Comparison of ENCODE assay signal across 8 cellular contexts in genomic region chr2:55014962-55015939, GRCh38. TPM values are rescaled to one million over a fixed set of nuclear protein-coding genes. Genes with fewer than 3 reads are reported as not detected.
DNase-seq lines count a peak whose midpoint lies in the region; ATAC-seq and TF ChIP-seq lines count a peak whose summit lies in the region.

No MANE protein-coding gene starts in this region.

- no peak overlapping the region for H3K4me3 Mint-ChIP-seq in activated CD4-positive, alpha-beta T cell treated with anti-CD3 and anti-CD28 coated beads, Interleukin-2, amount 10 ng/mL, durations not matched to agents 24 days and 14 days
- no peak overlapping the region for H3K4me3 Mint-ChIP-seq in neural crest cell

- H3K4me1 Mint-ChIP-seq in activated CD4-positive, alpha-beta T cell treated with anti-CD3 and anti-CD28 coated beads, Interleukin-2, amount 10 ng/mL, durations not matched to agents 24 days and 14 days: peaks cover 19% of the 10 kb centered on the region
- H3K4me1 Mint-ChIP-seq in neural crest cell: peaks cover 31% of the 10 kb centered on the region

- no peak overlapping the region for H2AFZ ChIP-seq in fibroblast of lung (ENCODE audit: low read length)

- H3K79me2 ChIP-seq in fibroblast of lung (ENCODE audit: control insufficient read depth, insufficient read depth, low read length): peaks cover 100% of the 10 kb centered on the region

- no peaks in the 10 kb centered on the region for H3K36me3 ChIP-seq in fibroblast of lung (ENCODE audit: control insufficient read depth, insufficient read depth, low read length)

- POLR2A ChIA-PET in AG04450 (lab: Yijun Ruan, JAX): no interaction called here

- TF ChIP-seq CTCF in AG04450 (IDR thresholded peaks at IDR 0.05; ENCODE audit: low read depth, low read length) (peak; percentile 61), fibroblast of lung (conservative IDR thresholded peaks at IDR 0.05 in 1 of 2, IDR thresholded peaks at IDR 0.05 in 1 of 2; ENCODE audit: low read depth in 1 of 2, low read length in 2 of 2) (peak; percentile 59 to 64), neural crest cell (conservative IDR thresholded peaks at IDR 0.05) (peak; percentile 68)

- peaks cover 13% of the 10 kb centered on the region for H3K4me1 ChIP-seq in fibroblast of lung (ENCODE audit: control insufficient read depth, extremely low read depth, insufficient read depth, low read length)

- no peak for ATAC-seq in HG03280 (IDR thresholded peaks at IDR 0.05; ENCODE audit: unreplicated experiment)

- H3K9ac ChIP-seq in fibroblast of lung (ENCODE audit: insufficient read depth, low read length): no peak overlapping the region

- CTCF ChIA-PET in AG04450 (lab: Charles Lee): interaction anchor here (0.9 to 3.1 kb wide), 7 partner anchors 10 to 161 kb away, joined by 3 to 39 read pairs (median 4); no protein-coding TSS in a partner anchor

- H3K27ac ChIP-seq in AG04450 (ENCODE audit: low read depth, low read length) (no peak overlapping the region), fibroblast of lung (ENCODE audit: insufficient read depth, low read length) (peak overlapping the region; percentile 18)

- no peaks in the 10 kb centered on the region for H3K9me3 ChIP-seq in AG04450 (ENCODE audit: control insufficient read depth, insufficient read depth, low read length)
- no peaks in the 10 kb centered on the region for H3K9me3 ChIP-seq in fibroblast of lung (ENCODE audit: control insufficient read depth, insufficient read depth, low read depth, low read length)

- H3K4me2 ChIP-seq in fibroblast of lung (ENCODE audit: extremely low read depth, insufficient read depth, low read length): peak overlapping the region; percentile 54

- H3K9me3 Mint-ChIP-seq in activated CD4-positive, alpha-beta T cell treated with anti-CD3 and anti-CD28 coated beads, Interleukin-2, amount 10 ng/mL, durations not matched to agents 24 days and 14 days: no peaks in the 10 kb centered on the region
- peaks cover 3% of the 10 kb centered on the region for H3K9me3 Mint-ChIP-seq in neural crest cell

- H3K4me3 ChIP-seq in AG04450 (ENCODE audit: low read depth, low read length) (no peak overlapping the region), fibroblast of lung (replicated peaks in 1 of 4; ENCODE audit: control extremely low read depth in 1 of 4, insufficient read depth in 1 of 4, low read depth in 3 of 4, low read length in 4 of 4) (peak overlapping the region in 1 of 4 experiments; percentile 39)

- no peaks in the 10 kb centered on the region for H3K27me3 ChIP-seq in AG04450 (ENCODE audit: control insufficient read depth, insufficient read depth, low read length)
- no peaks in the 10 kb centered on the region for H3K27me3 ChIP-seq in fibroblast of lung (ENCODE audit: control insufficient read depth, insufficient read depth, low read length)

- no peaks in the 10 kb centered on the region for H3K27me3 Mint-ChIP-seq in activated CD4-positive, alpha-beta T cell treated with anti-CD3 and anti-CD28 coated beads, Interleukin-2, amount 10 ng/mL, durations not matched to agents 24 days and 14 days
- H3K27me3 Mint-ChIP-seq in neural crest cell (ENCODE audit: low read depth): no peaks in the 10 kb centered on the region

- peak; percentile 21 for DNase-seq in AG04450 (ENCODE audit: low read depth, low spot score)
- peak; percentile 77 for DNase-seq in GM03348 (ENCODE audit: low spot score)
- DNase-seq in NCI-H2171 (lab: John Stamatoyannopoulos, UW): peak; percentile 42
- peak; percentile 81 for DNase-seq in activated CD4-positive, alpha-beta T cell treated with anti-CD3 and anti-CD28 coated beads, Interleukin-2, amount 10 ng/mL, durations not matched to agents 24 days and 14 days
- DNase-seq in fibroblast of lung (ENCODE audit: low read depth in 2 of 2): peak; percentile 70 to 76
- DNase-seq in neural crest cell (ENCODE audit: low read depth, low spot score): no peak
- DNase-seq in middle frontal gyrus (ENCODE audit: extremely low spot score, low spot score): no peak

- H3K36me3 Mint-ChIP-seq in activated CD4-positive, alpha-beta T cell treated with anti-CD3 and anti-CD28 coated beads, Interleukin-2, amount 10 ng/mL, durations not matched to agents 24 days and 14 days (ENCODE audit: low read depth): peaks cover 6% of the 10 kb centered on the region
- H3K36me3 Mint-ChIP-seq in neural crest cell (ENCODE audit: low read depth): peaks cover 18% of the 10 kb centered on the region

- intact Hi-C loops in activated CD4-positive, alpha-beta T cell treated with anti-CD3 and anti-CD28 coated beads, Interleukin-2, amount 10 ng/mL, durations not matched to agents 24 days and 14 days (cut with micrococcal nuclease): loop anchor here (1.0 to 10.0 kb wide), 3 partner anchors 160 to 250 kb away; no protein-coding TSS in a partner anchor

- no peak overlapping the region for H3K27ac Mint-ChIP-seq in activated CD4-positive, alpha-beta T cell treated with anti-CD3 and anti-CD28 coated beads, Interleukin-2, amount 10 ng/mL, durations not matched to agents 24 days and 14 days
- H3K27ac Mint-ChIP-seq in neural crest cell (ENCODE audit: unreplicated experiment): no peak overlapping the region

- peaks cover 35% of the 10 kb centered on the region for H4K20me1 ChIP-seq in fibroblast of lung (ENCODE audit: control insufficient read depth, extremely low read depth, insufficient read depth, low read length)

RNA-seq across cellular contexts. Expression of gene RTN4, which starts 35.0 kb away (rescaled TPM):
- 652 and 668 TPM in 2 replicates for polyA plus RNA-seq in AG04450 (2011; rRNA removed)
- 292 and 462 TPM in 2 replicates for polyA minus RNA-seq in AG04450 (2011; rRNA and poly(A)+ RNA removed)
- total RNA-seq in activated CD4-positive, alpha-beta T cell treated with anti-CD3 and anti-CD28 coated beads, Interleukin-2, amount 10 ng/mL, durations not matched to agents 24 days and 14 days: 86.9 and 90.1 TPM in 2 replicates
- total RNA-seq in fibroblast of lung: 238 and 560 TPM in 2 replicates
- polyA plus RNA-seq in fibroblast of lung: 1,270 and 1,326 TPM in 2 replicates
- polyA plus RNA-seq in fibroblast of lung (2012): 760 and 795 TPM in 2 replicates
- 787 and 926 TPM in 2 replicates for polyA minus RNA-seq in fibroblast of lung (ENCODE audit: low replicate concordance)
- total RNA-seq in neural crest cell: 197 and 204 TPM in 2 replicates

Comparison
In these comparisons a context has a peak if more than half of its experiments do, and no peak if none do; other contexts are left out.
1. DNase-seq: peak in AG04450 (single experiment), GM03348 (single experiment), NCI-H2171 (single experiment), activated CD4-positive, alpha-beta T cell treated with anti-CD3 and anti-CD28 coated beads, Interleukin-2, amount 10 ng/mL, durations not matched to agents 24 days and 14 days (single experiment) and fibroblast of lung (2 of 2); none in neural crest cell (single experiment) and middle frontal gyrus (single experiment).
2. Peak in every context shown above with its lines, with median percentiles within 50 percentile points of each other: CTCF ChIP-seq.